ENCODE assay signal across 8 cellular contexts in genomic region chr5:176360894-176361436, GRCh38. TPM values are rescaled to one million over a fixed set of nuclear protein-coding genes. Genes with fewer than 3 reads are reported as not detected.
DNase-seq lines count a peak whose midpoint lies in the region; ATAC-seq, FAIRE-seq and TF ChIP-seq lines count a peak whose summit lies in the region.

No MANE protein-coding gene starts in this region.

- TF ChIP-seq CTCF in A549 (IDR thresholded peaks at IDR 0.05) (no peak), esophagus squamous epithelium (IDR thresholded peaks at IDR 0.05) (no peak), neural crest cell (conservative IDR thresholded peaks at IDR 0.05) (no peak)

- peaks cover 32% of the 10 kb centered on the region for H3K36me3 ChIP-seq in SK-N-MC (ENCODE audit: insufficient read depth, low read length)
- H3K36me3 ChIP-seq in esophagus squamous epithelium = peaks cover 0 to 38% (median 15%) of the 10 kb centered on the region in 3 donors

- peak overlapping the region; percentile 88 to 94 for H3K27ac ChIP-seq in A549
- no peak overlapping the region for H3K27ac ChIP-seq in SK-N-MC
- H3K27ac ChIP-seq in esophagus squamous epithelium = peak overlapping the region; percentile 78 to 88 (median 82)

- ATAC-seq in A549 (peak; percentile 58 to 60), GM19452 (IDR thresholded peaks at IDR 0.05; ENCODE audit: unreplicated experiment) (peak; percentile 8), GM21515 (IDR thresholded peaks at IDR 0.05; ENCODE audit: unreplicated experiment) (no peak)

- no peaks in the 10 kb centered on the region for H3K9me3 ChIP-seq in A549
- H3K9me3 ChIP-seq in SK-N-MC (ENCODE audit: low read depth, low read length) = no peaks in the 10 kb centered on the region
- H3K9me3 ChIP-seq in esophagus squamous epithelium = no peaks in the 10 kb centered on the region

- CTCF ChIA-PET in A549 (lab: Yijun Ruan, JAX) = interaction anchor here (0.6 to 2.6 kb wide), 7 partner anchors 8 to 629 kb away, joined by 3 to 6 read pairs (median 3); no protein-coding TSS in a partner anchor

- peaks cover 15% of the 10 kb centered on the region; the same call in 1 of the 3 replicates for H3K4me1 ChIP-seq in A549
- H3K4me1 ChIP-seq in esophagus squamous epithelium = peaks cover 0 to 56% (median 20%) of the 10 kb centered on the region in 3 donors

- H3K27me3 ChIP-seq in esophagus squamous epithelium = no peaks in the 10 kb centered on the region

- H3K4me2 ChIP-seq in A549 = peak overlapping the region; percentile 93

- peak overlapping the region; percentile 90 for H3K9ac ChIP-seq in SK-N-MC (ENCODE audit: insufficient read length)

- intact Hi-C loops in esophagus squamous epithelium (cut with DNase I) = no loop called here

- no peak for TF ChIP-seq RAD21 in A549 (conservative IDR thresholded peaks at IDR 0.05 in 1 of 2, IDR thresholded peaks at IDR 0.05 in 1 of 2)

- peak overlapping the region; percentile 99 for H3K27ac Mint-ChIP-seq in neural crest cell (ENCODE audit: unreplicated experiment)

- POLR2A ChIA-PET in A549 (lab: Yijun Ruan, JAX) = interaction anchor here (0.6 to 2.5 kb wide), 3 partner anchors 9 to 41 kb away, joined by 3 to 7 read pairs (median 7); partner anchors contain the start of genes HIGD2A and NOP16

- H3K4me1 Mint-ChIP-seq in neural crest cell = peaks cover 23% of the 10 kb centered on the region

- peaks cover 3% of the 10 kb centered on the region for H3K36me3 Mint-ChIP-seq in neural crest cell (ENCODE audit: low read depth)

- peak overlapping the region; percentile 99 for H3K4me3 Mint-ChIP-seq in neural crest cell

- 7% methylated on average over 13 of the region's 27 CpGs for WGBS in A549 (ENCODE audit: missing lambda C conversion rate)
- 2 to 7% methylated on average over 11 to 20 of the region's 27 CpGs for WGBS in esophagus squamous epithelium, 2 donors

- peaks cover 17% of the 10 kb centered on the region for H3K27me3 Mint-ChIP-seq in neural crest cell (ENCODE audit: low read depth)

- FAIRE-seq in A549 (lab: Jason Lieb, UNC) = no peak

- TF ChIP-seq POLR2A in A549 (IDR thresholded peaks at IDR 0.05; ENCODE audit: low read length) (no peak), esophagus squamous epithelium (IDR thresholded peaks at IDR 0.05) (no peak)

- H3K9me3 Mint-ChIP-seq in neural crest cell = no peaks in the 10 kb centered on the region

- peak in 1 of 2 experiments; percentile 14 for DNase-seq in A549 (ENCODE audit: low read depth in 1 of 2, low spot score in 1 of 2)
- DNase-seq in SK-N-MC (ENCODE audit: low read depth, low spot score) = no peak
- no peak for DNase-seq in esophagus squamous epithelium (lab: John Stamatoyannopoulos, UW)
- DNase-seq in neural crest cell (ENCODE audit: low read depth, low spot score) = no peak
- no peak for DNase-seq in NCI-H2196 (lab: John Stamatoyannopoulos, UW; ENCODE audit: unreplicated experiment)
- no peak for DNase-seq in stimulated activated CD4-positive, alpha-beta T cell treated with anti-CD3 and anti-CD28 coated beads, Interleukin-2, amount 100 ng/mL, for 48 hours

- TF ChIP-seq EP300 in A549 (IDR thresholded peaks at IDR 0.05) = no peak

- H3K4me3 ChIP-seq in A549 (peak overlapping the region; percentile 90), SK-N-MC (peak overlapping the region; percentile 92), esophagus squamous epithelium (peak overlapping the region; percentile 83 to 94 (median 89))

TF ChIP-seq in A549, 52 proteins besides CTCF, POLR2A, EP300 and RAD21:
- no peak for TF ChIP-seq FOSL2 (IDR thresholded peaks at IDR 0.05)
- no peak for TF ChIP-seq FOSL2 (CRISPR knock-in tag; IDR thresholded peaks at IDR 0.05)
- no peak for TF ChIP-seq HMGXB4 (CRISPR knock-in tag; IDR thresholded peaks at IDR 0.05; ENCODE audit: borderline replicate concordance)
- TF ChIP-seq TP53 (CRISPR knock-in tag; IDR thresholded peaks at IDR 0.05) = no peak
- TF ChIP-seq ESRRA (IDR thresholded peaks at IDR 0.05; ENCODE audit: borderline replicate concordance, low read length) = no peak
- no peak for TF ChIP-seq USF2 (IDR thresholded peaks at IDR 0.05)
- no peak for TF ChIP-seq HOXB5 (CRISPR knock-in tag; IDR thresholded peaks at IDR 0.05)
TF ChIP-seq in A549: peak in this region for 0.

RNA-seq across cellular contexts. Expression of gene KIAA1191, which starts 0.6 kb away (rescaled TPM):
- polyA plus RNA-seq in A549 (2011; rRNA removed) (89.3 and 103 TPM in 2 replicates), A549 (2017; fragmentation: RNase III; extraction: RNeasy Plus Mini Kit Qiagen cat#74134 plus additional on column Dnase treatment) (71.7 to 83.6 TPM (median 81.2 TPM) in 3 replicates)
- polyA plus RNA-seq in A549 (2012; cell fraction: cytosol; rRNA removed) = 60.0 and 78.3 TPM in 2 replicates
- 34.8 and 40.3 TPM in 2 replicates for polyA plus RNA-seq in A549 (2012; cell fraction: nucleus; rRNA removed)
- 117 and 141 TPM in 2 replicates for polyA minus RNA-seq in A549 (2011; rRNA and poly(A)+ RNA removed)
- total RNA-seq in esophagus squamous epithelium (10 to 100 TPM; 57.0 to 99.9 (median 73.7) TPM), neural crest cell (112 and 118 TPM in 2 replicates)

RNA-seq across cellular contexts. Expression of gene ARL10, which starts 4.3 kb away (rescaled TPM):
- 0.12 and 0.21 TPM in 2 replicates for polyA plus RNA-seq in A549 (2011; rRNA removed)
- polyA plus RNA-seq in A549 (2012; cell fraction: cytosol; rRNA removed) = 0.25 and 0.36 TPM in 2 replicates
- 0.01 and 0.04 TPM in 2 replicates for polyA plus RNA-seq in A549 (2012; cell fraction: nucleus; rRNA removed)
- 0.15 to 0.51 TPM (median 0.38 TPM) in 3 replicates for polyA plus RNA-seq in A549 (2017; fragmentation: RNase III; extraction: RNeasy Plus Mini Kit Qiagen cat#74134 plus additional on column Dnase treatment)
- 0.08 and 0.10 TPM in 2 replicates for polyA minus RNA-seq in A549 (2011; rRNA and poly(A)+ RNA removed)
- 10 to 100 TPM in 1 of 4 donors, 1 to 10 TPM in 3; 2.4 to 10.1 (median 6.3) TPM for total RNA-seq in esophagus squamous epithelium
- 37.2 and 40.0 TPM in 2 replicates for total RNA-seq in neural crest cell

RNA-seq across cellular contexts. Expression of gene NOP16, which starts 27.4 kb away (rescaled TPM):
- polyA plus RNA-seq in A549 (2011; rRNA removed) = 77.5 and 90.7 TPM in 2 replicates
- polyA plus RNA-seq in A549 (2012; cell fraction: cytosol; rRNA removed) = 135 and 187 TPM in 2 replicates
- polyA plus RNA-seq in A549 (2012; cell fraction: nucleus; rRNA removed) = 111 and 119 TPM in 2 replicates
- 106 to 139 TPM (median 127 TPM) in 3 replicates for polyA plus RNA-seq in A549 (2017; fragmentation: RNase III; extraction: RNeasy Plus Mini Kit Qiagen cat#74134 plus additional on column Dnase treatment)
- 33.9 and 41.9 TPM in 2 replicates for polyA minus RNA-seq in A549 (2011; rRNA and poly(A)+ RNA removed)
- total RNA-seq in esophagus squamous epithelium = 10 to 100 TPM; 19.9 to 38.0 (median 30.9) TPM
- total RNA-seq in neural crest cell = 40.9 and 42.4 TPM in 2 replicates

RNA-seq across cellular contexts. Expression of gene HIGD2A, which starts 27.6 kb away (rescaled TPM):
- polyA plus RNA-seq in A549 (2011; rRNA removed) = 102 and 114 TPM in 2 replicates
- 284 and 313 TPM in 2 replicates for polyA plus RNA-seq in A549 (2012; cell fraction: cytosol; rRNA removed)
- polyA plus RNA-seq in A549 (2012; cell fraction: nucleus; rRNA removed) = 167 and 175 TPM in 2 replicates
- 194 to 205 TPM (median 197 TPM) in 3 replicates for polyA plus RNA-seq in A549 (2017; fragmentation: RNase III; extraction: RNeasy Plus Mini Kit Qiagen cat#74134 plus additional on column Dnase treatment)
- polyA minus RNA-seq in A549 (2011; rRNA and poly(A)+ RNA removed) = 69.8 and 87.4 TPM in 2 replicates
- total RNA-seq in esophagus squamous epithelium = 100 to 1,000 TPM in 2 of 4 donors, 10 to 100 TPM in 2; 77.2 to 122 (median 90.3) TPM
- total RNA-seq in neural crest cell = 91.2 and 92.5 TPM in 2 replicates

RNA-seq across cellular contexts. Expression of gene CLTB, which starts 55.4 kb away (rescaled TPM):
- polyA plus RNA-seq in A549 (2011; rRNA removed) = 30.9 and 47.4 TPM in 2 replicates
- polyA plus RNA-seq in A549 (2012; cell fraction: cytosol; rRNA removed) = 90.4 and 94.8 TPM in 2 replicates
- 70.3 and 77.1 TPM in 2 replicates for polyA plus RNA-seq in A549 (2012; cell fraction: nucleus; rRNA removed)
- polyA plus RNA-seq in A549 (2017; fragmentation: RNase III; extraction: RNeasy Plus Mini Kit Qiagen cat#74134 plus additional on column Dnase treatment) = 42.2 to 49.8 TPM (median 44.1 TPM) in 3 replicates
- 17.0 and 19.8 TPM in 2 replicates for polyA minus RNA-seq in A549 (2011; rRNA and poly(A)+ RNA removed)
- 100 to 1,000 TPM; 347 to 732 (median 444) TPM for total RNA-seq in esophagus squamous epithelium
- 31.6 and 36.0 TPM in 2 replicates for total RNA-seq in neural crest cell
